1 cellular context compared by ENCODE assay signal in genomic region chr7:552151-552710, GRCh38. TPM values are rescaled to one million over a fixed set of nuclear protein-coding genes. Genes with fewer than 3 reads are reported as not detected.
"Had no signal": no experiment of that assay in that cellular context is flagged by ENCODE, and none has a peak within 500 bp of the region (broad histone marks: within the 10 kb centered on the region; RNA-seq: fewer than 3 reads in every experiment).

No MANE protein-coding gene starts in this region.

RNA-seq across cellular contexts. Expression of gene PDGFA, which starts 32.6 kb away (rescaled TPM):
- polyA plus RNA-seq: naive thymus-derived CD8-positive, alpha-beta T cell had no signal
